24 cellular contexts compared by ENCODE assay signal in genomic region chrX:30982467-30982866, GRCh38.
"Had no signal": no experiment of that assay in that cellular context is flagged by ENCODE, and none has a peak within 500 bp of the region (broad histone marks: within the 10 kb centered on the region; RNA-seq: fewer than 3 reads in every experiment).

No MANE protein-coding gene starts in this region.

- H2AFZ ChIP-seq: neural progenitor cell had no signal

- H3K4me3 ChIP-seq: body of pancreas, cardiac muscle cell, lung, neural progenitor cell, prostate gland, right atrium auricular region, spleen, thoracic aorta, upper lobe of left lung had no signal

- H3K4me1 ChIP-seq: body of pancreas, neural progenitor cell, prostate gland, right atrium auricular region, spleen, upper lobe of left lung had no signal

- H3K27me3 ChIP-seq: body of pancreas, cardiac muscle cell, neural progenitor cell, right atrium auricular region, upper lobe of left lung had no signal

- DNase-seq: activated CD4-positive, alpha-beta T cell treated with anti-CD3 and anti-CD28 coated beads, Interleukin-2, amount 10 ng/mL, durations not matched to agents 7 days and 5 days; activated CD4-positive, CD25-positive, alpha-beta regulatory T cell treated with anti-CD3 and anti-CD28 coated beads, Interleukin-2, amount 50 U/mL, for 72 hours; activated CD8-positive, alpha-beta memory T cell treated with anti-CD3 and anti-CD28 coated beads, Interleukin-2, amount 10 ng/mL, durations not matched to agents 7 days and 5 days; activated CD8-positive, alpha-beta T cell treated with anti-CD3 and anti-CD28 coated beads for 36 hours; activated gamma-delta T cell; anterior cingulate cortex; body of pancreas; effector CD4-positive, alpha-beta T cell; erythroblast; foreskin fibroblast; immature natural killer cell; naive thymus-derived CD8-positive, alpha-beta T cell; spleen; stimulated activated CD4-positive, alpha-beta T cell treated with anti-CD3 and anti-CD28 coated beads, Interleukin-4, amount 100 ng/mL, for 1 hour; stimulated activated naive CD4-positive, alpha-beta T cell; T-helper 17 cell; upper lobe of left lung; WERI-Rb-1 had no signal

- H3K27ac ChIP-seq: body of pancreas, cardiac muscle cell, neural progenitor cell, prostate gland, right atrium auricular region, spleen, thoracic aorta, upper lobe of left lung, WERI-Rb-1 had no signal

- H3K36me3 ChIP-seq: cardiac muscle cell, neural progenitor cell, prostate gland, right atrium auricular region, spleen, thoracic aorta, upper lobe of left lung, WERI-Rb-1 had no signal

- H3K9me3 ChIP-seq: body of pancreas, prostate gland, right atrium auricular region, spleen, thoracic aorta, upper lobe of left lung had no signal

- H3K4me2 ChIP-seq: neural progenitor cell had no signal
